1 cellular context compared by ENCODE assay signal in genomic region chr2:216498418-216499413, GRCh38.
TF ChIP-seq lines count a peak whose summit lies in the region.

Gene RPL37A, plus strand, starts transcription at chr2:216498844. Its CDS starts 31 bp downstream, at chr2:216498875.

TF ChIP-seq in GM12878, 131 proteins besides CTCF, POLR2A, EP300 and RAD21 (continued from another document):
- TF ChIP-seq CBX3 (IDR thresholded peaks at IDR 0.05; ENCODE audit: borderline replicate concordance, low read depth) (no peak), STAT1 (conservative IDR thresholded peaks at IDR 0.05) (0 out of 2 replicates have a peak, but pooled peaks have one; percentile 47), HDAC2 (IDR thresholded peaks at IDR 0.05) (no peak), GATAD2B (conservative IDR thresholded peaks at IDR 0.05; ENCODE audit: low read depth) (peak; percentile 62; the same call in 1 of the 2 replicates), USF1 (IDR thresholded peaks at IDR 0.05; ENCODE audit: borderline replicate concordance, extremely low read length, insufficient read depth, low read depth, low read length) (no peak), SUPT20H (IDR thresholded peaks at IDR 0.05; ENCODE audit: borderline replicate concordance, control insufficient read depth, low read depth, low read length) (no peak), MTA2 (IDR thresholded peaks at IDR 0.05; ENCODE audit: low read depth) (no peak), TCF3 (IDR thresholded peaks at IDR 0.05; ENCODE audit: borderline replicate concordance, insufficient read depth, low read depth, low read length) (peak; percentile 70; the same call in 1 of the 2 replicates), ETV6 (conservative IDR thresholded peaks at IDR 0.05 in 1 of 2, IDR thresholded peaks at IDR 0.05 in 1 of 2; ENCODE audit: borderline replicate concordance in 1 of 2, low read depth in 1 of 2) (peak in 1 of 2 experiments; percentile 22; a peak in 1 of 4 replicates), FOXK2 (IDR thresholded peaks at IDR 0.05) (no peak), CHD4 (IDR thresholded peaks at IDR 0.05) (no peak), TCF12 (IDR thresholded peaks at IDR 0.05; ENCODE audit: low read depth, low read length) (peak; percentile 69; the same call in 1 of the 2 replicates)
